18 cellular contexts compared by ENCODE assay signal in the genomic region with DNA sequence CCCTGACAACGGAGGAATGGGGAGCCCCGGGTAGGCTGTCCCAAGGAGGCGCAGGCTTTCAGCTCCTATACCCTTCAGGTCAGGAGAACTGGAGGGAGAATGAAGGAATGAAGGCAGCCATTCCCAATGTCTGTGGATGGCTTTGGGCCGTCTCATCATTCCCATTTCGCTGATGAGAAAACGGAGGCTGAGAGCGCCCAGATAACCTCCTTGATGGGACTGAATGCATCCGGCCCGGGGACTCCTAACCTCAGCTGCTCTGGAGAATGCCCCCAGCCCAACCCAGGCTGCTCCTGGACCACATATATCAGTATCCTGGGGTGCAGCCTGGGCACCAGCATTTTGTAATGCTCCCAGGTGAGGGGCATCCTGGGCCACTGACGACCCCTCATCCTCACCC. TPM values are rescaled to one million over a fixed set of nuclear protein-coding genes. Genes with fewer than 3 reads are reported as not detected.
"Had no signal": no experiment of that assay in that cellular context is flagged by ENCODE, and none has a peak within 500 bp of the region (broad histone marks: within the 10 kb centered on the region; RNA-seq: fewer than 3 reads in every experiment).

No MANE protein-coding gene starts in this region.

- H3K27me3 Mint-ChIP-seq: activated T-helper 17 cell treated with anti-CD3 and anti-CD28 coated beads, Interleukin-2, amount 50 U/mL, for 72 hours; memory B cell; type B pancreatic cell had no signal

- H3K36me3 ChIP-seq: pancreas had no signal

- H3K36me3 Mint-ChIP-seq: memory B cell, type B pancreatic cell had no signal

- H3K4me3 Mint-ChIP-seq: activated naive CD4-positive, alpha-beta T cell treated with anti-CD3 and anti-CD28 coated beads for 36 hours; activated T-helper 17 cell treated with anti-CD3 and anti-CD28 coated beads, Interleukin-2, amount 50 U/mL, for 72 hours; dendritic cell treated with granulocyte-macrophage colony-stimulating factor and Interleukin-4, amounts not matched to agents 40 ng/mL and 50 ng/mL, for 4 days; endodermal cell; memory B cell; stimulated activated naive B cell treated with anti-CD40 and anti-IgM and Interleukin-4, amounts not matched to agents 10 μg/mL and 1 μg/mL and 100 μg/mL, for 72 hours; type B pancreatic cell had no signal

- H3K27ac Mint-ChIP-seq: activated naive CD4-positive, alpha-beta T cell treated with anti-CD3 and anti-CD28 coated beads for 36 hours; activated T-helper 17 cell treated with anti-CD3 and anti-CD28 coated beads, Interleukin-2, amount 50 U/mL, for 72 hours; endodermal cell; memory B cell; stimulated activated naive B cell treated with anti-CD40 and anti-IgM and Interleukin-4, amounts not matched to agents 10 μg/mL and 1 μg/mL and 100 μg/mL, for 72 hours had no signal

- H3K27me3 ChIP-seq: pancreas had no signal

- H3K4me1 ChIP-seq: pancreas had no signal

- DNase-seq: activated CD4-positive, alpha-beta T cell treated with anti-CD3 and anti-CD28 coated beads for 4 hours; activated naive CD4-positive, alpha-beta T cell treated with anti-CD3 and anti-CD28 coated beads for 36 hours; activated T-cell treated with anti-CD3 and anti-CD28 coated beads for 4 hours; caudate nucleus; endodermal cell; retina; stimulated activated CD4-positive, alpha-beta T cell treated with anti-CD3 and anti-CD28 coated beads, Interleukin-2, amount 100 ng/mL, for 24 hours; stimulated activated naive B cell treated with anti-CD40 and anti-IgM and Interleukin-4, amounts not matched to agents 10 μg/mL and 1 μg/mL and 100 μg/mL, for 72 hours; T-helper 1 cell had no signal

- ATAC-seq: activated T-helper 17 cell treated with anti-CD3 and anti-CD28 coated beads, Interleukin-2, amount 50 U/mL, for 72 hours; pancreas; stimulated activated naive B cell treated with anti-CD40 and anti-IgM and Interleukin-4, amounts not matched to agents 10 μg/mL and 1 μg/mL and 100 μg/mL, for 72 hours had no signal

- H3K4me3 ChIP-seq: pancreas had no signal

- H3K9me3 ChIP-seq: pancreas had no signal

- H3K9me3 Mint-ChIP-seq: activated T-helper 17 cell treated with anti-CD3 and anti-CD28 coated beads, Interleukin-2, amount 50 U/mL, for 72 hours; type B pancreatic cell had no signal

- H3K4me1 Mint-ChIP-seq: activated T-helper 17 cell treated with anti-CD3 and anti-CD28 coated beads, Interleukin-2, amount 50 U/mL, for 72 hours; memory B cell had no signal

- H3K27ac ChIP-seq: pancreas had no signal

RNA-seq across cellular contexts. Expression of a gene that starts 52.6 kb away (rescaled TPM):
- total RNA-seq: glomerular endothelial cell, subcutaneous adipose tissue had no signal
- polyA plus RNA-seq: esophagus, neural cell, pancreas had no signal
